8 cellular contexts compared by ENCODE assay signal in genomic region chr6:93418448-93419303, GRCh38. TPM values are rescaled to one million over a fixed set of nuclear protein-coding genes. Genes with fewer than 3 reads are reported as not detected.
DNase-seq lines count a peak whose midpoint lies in the region.

No MANE protein-coding gene starts in this region.

- peak; percentile 29 to 71 for DNase-seq in NCI-H524 (lab: John Stamatoyannopoulos, UW)
- DNase-seq in NCI-H524 treated with DMSO at 0.1 percent for 48 hours (lab: John Stamatoyannopoulos, UW) = no peak
- peak; percentile 80 for DNase-seq in NCI-H1105 treated with DMSO at 0.1 percent for 48 hours (lab: John Stamatoyannopoulos, UW)
- peak; percentile 29 for DNase-seq in adipocyte (ENCODE audit: low read depth)
- DNase-seq in hypothalamus (lab: John Stamatoyannopoulos, UW) = peak in 33 of 51 donors; percentile 2 to 61 (median 27)
- peak; percentile 79 for DNase-seq in posterior vena cava (ENCODE audit: low spot score)
- DNase-seq in stimulated activated CD4-positive, alpha-beta T cell treated with anti-CD3 and anti-CD28 coated beads, Interleukin-12 subunit alpha, Interleukin-12 subunit beta, amount 100 ng/mL, for 4 hours = no peak
- no peak for DNase-seq in SIG-M5 (lab: John Stamatoyannopoulos, UW)

- H3K9me3 ChIP-seq in adipocyte (ENCODE audit: control insufficient read depth, low read length) = no peaks in the 10 kb centered on the region

- H3K36me3 ChIP-seq in adipocyte (ENCODE audit: control insufficient read depth, insufficient read depth, low read length, severe bottlenecking) = no peaks in the 10 kb centered on the region

- peak overlapping the region; percentile 82 for H3K4me3 ChIP-seq in adipocyte (ENCODE audit: low read length)

- intact Hi-C loops in posterior vena cava (cut with DNase I) = no loop called here

- H3K9ac ChIP-seq in adipocyte (ENCODE audit: low read length) = no peak overlapping the region

- H3K27me3 ChIP-seq in adipocyte (replicated peaks; ENCODE audit: control insufficient read depth, insufficient read depth, low read length) = peaks cover 60% of the 10 kb centered on the region

- H3K4me1 ChIP-seq in adipocyte (ENCODE audit: control insufficient read depth, insufficient read depth, low read length) = peaks cover 18% of the 10 kb centered on the region

RNA-seq across cellular contexts. Expression of gene EPHA7, which starts 0.7 kb away (rescaled TPM):
- under 1 TPM; 0.19 to 0.24 TPM for total RNA-seq in posterior vena cava

Comparison
In these comparisons a context has a peak if more than half of its experiments do, and no peak if none do; other contexts are left out.
1. DNase-seq: peak in NCI-H524 (2 of 2), NCI-H1105 treated with DMSO at 0.1 percent for 48 hours (single experiment), adipocyte (single experiment), hypothalamus (33 of 51) and posterior vena cava (single experiment); none in NCI-H524 treated with DMSO at 0.1 percent for 48 hours (single experiment), stimulated activated CD4-positive, alpha-beta T cell treated with anti-CD3 and anti-CD28 coated beads, Interleukin-12 subunit alpha, Interleukin-12 subunit beta, amount 100 ng/mL, for 4 hours (single experiment) and SIG-M5 (single experiment).